27 cellular contexts compared by ENCODE assay signal in the genomic region with DNA sequence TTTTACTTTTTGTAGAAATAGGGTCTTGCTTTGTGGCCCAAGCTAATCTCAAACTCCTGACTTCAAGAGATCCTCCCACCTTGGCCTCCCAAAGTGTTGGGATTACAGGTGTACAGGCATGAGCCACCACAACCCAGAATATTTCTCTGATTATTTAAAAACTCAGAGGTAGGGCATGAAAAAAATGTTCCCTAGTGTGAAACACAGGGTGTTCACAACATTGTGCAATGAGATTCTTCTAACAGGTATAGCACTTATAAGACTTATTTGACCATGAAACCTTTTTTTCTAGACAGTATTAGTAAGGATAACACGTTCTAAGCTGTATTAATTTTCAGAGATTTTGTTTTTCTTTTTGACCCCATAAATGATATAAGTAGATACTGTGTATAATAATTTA.
"Had no signal": no experiment of that assay in that cellular context is flagged by ENCODE, and none has a peak within 500 bp of the region (broad histone marks: within the 10 kb centered on the region; RNA-seq: fewer than 3 reads in every experiment).

No MANE protein-coding gene starts in this region.

- H3K4me3 Mint-ChIP-seq: nephron; neural progenitor cell; stimulated activated effector memory CD8-positive, alpha-beta T cell treated with anti-CD3 and anti-CD28 coated beads, Interleukin-12 subunit alpha, Interleukin-12 subunit beta, amount 100 ng/mL, for 72 hours; stimulated activated naive B cell treated with anti-CD40 and anti-IgM and Interleukin-4, amounts not matched to agents 10 μg/mL and 1 μg/mL and 100 μg/mL, for 72 hours; stimulated activated naive CD8-positive, alpha-beta T cell treated with anti-CD3 and anti-CD28 coated beads, Interleukin-15, Interleukin-2, amounts not matched to agents 100 ng/mL and 50 ng/mL, for 24 hours had no signal

- H3K4me3 ChIP-seq: neural progenitor cell, ovary, psoas muscle, right lobe of liver, sigmoid colon, stomach, thoracic aorta, thyroid gland, tibial nerve, upper lobe of left lung, vagina had no signal

- H3K27me3 ChIP-seq: neural progenitor cell, ovary, right lobe of liver, sigmoid colon, stomach, thyroid gland, tibial nerve, upper lobe of left lung, vagina had no signal

- H3K9ac ChIP-seq: neural progenitor cell, parathyroid adenoma had no signal

- FAIRE-seq: small intestine, urothelium cell line had no signal

- H3K36me3 ChIP-seq: neural progenitor cell, ovary, right lobe of liver, sigmoid colon, stomach, thoracic aorta, thyroid gland, tibial nerve, upper lobe of left lung, vagina had no signal

- DNase-seq: occipital lobe; ovary; posterior cingulate gyrus; psoas muscle; right cardiac atrium; right lobe of liver; sigmoid colon; stimulated activated CD4-positive, alpha-beta T cell treated with anti-CD3 and anti-CD28 coated beads, Interleukin-15, amount 100 ng/mL, for 24 hours; stimulated activated CD4-positive, alpha-beta T cell treated with anti-CD3 and anti-CD28 coated beads, Interleukin-2, amount 100 ng/mL, for 24 hours; stimulated activated CD4-positive, alpha-beta T cell treated with anti-CD3 and anti-CD28 coated beads, Interleukin-2, amount 100 ng/mL, for 48 hours; stimulated activated CD4-positive, alpha-beta T cell treated with anti-CD3 and anti-CD28 coated beads, Interleukin-4, amount 100 ng/mL, for 24 hours; stimulated activated naive B cell treated with anti-CD40 and anti-IgM and Interleukin-4, amounts not matched to agents 10 μg/mL and 1 μg/mL and 100 μg/mL, for 72 hours; stimulated activated naive CD4-positive, alpha-beta T cell treated with Interleukin-2 at 50 U/mL for 16 hours; stomach; thyroid gland; upper lobe of left lung had no signal

- H3K27ac Mint-ChIP-seq: nephron; neural progenitor cell; progenitor cell of endocrine pancreas; stimulated activated effector memory CD8-positive, alpha-beta T cell treated with anti-CD3 and anti-CD28 coated beads, Interleukin-12 subunit alpha, Interleukin-12 subunit beta, amount 100 ng/mL, for 72 hours; stimulated activated naive B cell treated with anti-CD40 and anti-IgM and Interleukin-4, amounts not matched to agents 10 μg/mL and 1 μg/mL and 100 μg/mL, for 72 hours; stimulated activated naive CD8-positive, alpha-beta T cell treated with anti-CD3 and anti-CD28 coated beads, Interleukin-15, Interleukin-2, amounts not matched to agents 100 ng/mL and 50 ng/mL, for 24 hours had no signal

- H3K27me3 Mint-ChIP-seq: progenitor cell of endocrine pancreas; stimulated activated naive CD8-positive, alpha-beta T cell treated with anti-CD3 and anti-CD28 coated beads, Interleukin-15, Interleukin-2, amounts not matched to agents 100 ng/mL and 50 ng/mL, for 24 hours had no signal

- H3K4me2 ChIP-seq: neural progenitor cell had no signal

- H2AFZ ChIP-seq: neural progenitor cell, parathyroid adenoma had no signal

- H3K4me1 ChIP-seq: neural progenitor cell, parathyroid adenoma, psoas muscle, right lobe of liver, sigmoid colon, thyroid gland, tibial nerve, vagina had no signal

- H3K9me3 Mint-ChIP-seq: nephron; neural progenitor cell; stimulated activated effector memory CD8-positive, alpha-beta T cell treated with anti-CD3 and anti-CD28 coated beads, Interleukin-12 subunit alpha, Interleukin-12 subunit beta, amount 100 ng/mL, for 72 hours; stimulated activated naive B cell treated with anti-CD40 and anti-IgM and Interleukin-4, amounts not matched to agents 10 μg/mL and 1 μg/mL and 100 μg/mL, for 72 hours; stimulated activated naive CD8-positive, alpha-beta T cell treated with anti-CD3 and anti-CD28 coated beads, Interleukin-15, Interleukin-2, amounts not matched to agents 100 ng/mL and 50 ng/mL, for 24 hours had no signal

- H3K27ac ChIP-seq: neural progenitor cell, ovary, parathyroid adenoma, psoas muscle, right lobe of liver, sigmoid colon, stomach, thoracic aorta, thyroid gland, tibial nerve, upper lobe of left lung, vagina had no signal

- H3K9me3 ChIP-seq: ovary, psoas muscle, right lobe of liver, sigmoid colon, stomach, thoracic aorta, thyroid gland, tibial nerve, upper lobe of left lung, vagina had no signal

- H3K4me1 Mint-ChIP-seq: neural progenitor cell had no signal

- H3K79me2 ChIP-seq: parathyroid adenoma had no signal

- H3K36me3 Mint-ChIP-seq: neural progenitor cell; stimulated activated effector memory CD8-positive, alpha-beta T cell treated with anti-CD3 and anti-CD28 coated beads, Interleukin-12 subunit alpha, Interleukin-12 subunit beta, amount 100 ng/mL, for 72 hours; stimulated activated naive B cell treated with anti-CD40 and anti-IgM and Interleukin-4, amounts not matched to agents 10 μg/mL and 1 μg/mL and 100 μg/mL, for 72 hours had no signal

- ATAC-seq: psoas muscle; right cardiac atrium; right lobe of liver; stimulated activated effector memory CD8-positive, alpha-beta T cell treated with anti-CD3 and anti-CD28 coated beads, Interleukin-12 subunit alpha, Interleukin-12 subunit beta, amount 100 ng/mL, for 72 hours; stimulated activated naive B cell treated with anti-CD40 and anti-IgM and Interleukin-4, amounts not matched to agents 10 μg/mL and 1 μg/mL and 100 μg/mL, for 72 hours had no signal
